16 cellular contexts compared by ENCODE assay signal in genomic region chr3:31002730-31003129, GRCh38.
DNase-seq lines count a peak whose midpoint lies in the region; ATAC-seq and TF ChIP-seq lines count a peak whose summit lies in the region.
"Had no signal": no experiment of that assay in that cellular context is flagged by ENCODE, and none has a peak within 500 bp of the region (broad histone marks: within the 10 kb centered on the region; RNA-seq: fewer than 3 reads in every experiment).

No MANE protein-coding gene starts in this region.

- TF ChIP-seq CTCF in omental fat pad (IDR thresholded peaks at IDR 0.05) = no peak

- in situ Hi-C loops in ACHN (cut with HindIII; ENCODE audit: low pct_ligation_motif_present, low pct_unique_long_range_greater_than_20kb, low sequenced_read_pairs) = no loop called here

- peak; percentile 67 for ATAC-seq in GM18870 (IDR thresholded peaks at IDR 0.05; ENCODE audit: unreplicated experiment)
- peak; percentile 60 for ATAC-seq in GM21529 (IDR thresholded peaks at IDR 0.05; ENCODE audit: unreplicated experiment)
- ATAC-seq in HG03135 (IDR thresholded peaks at IDR 0.05; ENCODE audit: unreplicated experiment) = peak; percentile 77
- ATAC-seq in omental fat pad (ENCODE audit: low FRiP score) = no peak

- DNase-seq in dermis blood vessel endothelial cell = peak; percentile 36
- no peak for DNase-seq in ACHN
- DNase-seq in omental fat pad (ENCODE audit: low spot score) = no peak
- no peak for DNase-seq in OCI-M2 (lab: John Stamatoyannopoulos, UW; ENCODE audit: unreplicated experiment)
- DNase-seq in NK-92 treated with Interleukin-12 subunit alpha and Interleukin-12 subunit beta, amount 100 ng/mL, for 24 hours (lab: John Stamatoyannopoulos, UW) = no peak
- DNase-seq: activated naive CD4-positive, alpha-beta T cell treated with anti-CD3 and anti-CD28 coated beads, Interleukin-2, amount 10 ng/mL, durations not matched to agents 7 days and 5 days; effector memory CD4-positive, alpha-beta T cell; hippocampal formation; left cardiac atrium; NCI-H1092; ovary; SIG-M5; uterus had no signal
